33 cellular contexts compared by ENCODE assay signal in genomic region chr10:106271237-106271636, GRCh38.
DNase-seq lines count a peak whose midpoint lies in the region; ATAC-seq, FAIRE-seq and TF ChIP-seq lines count a peak whose summit lies in the region.
"Had no signal": no experiment of that assay in that cellular context is flagged by ENCODE, and none has a peak within 500 bp of the region (broad histone marks: within the 10 kb centered on the region; RNA-seq: fewer than 3 reads in every experiment).

No MANE protein-coding gene starts in this region.

- H3K27ac Mint-ChIP-seq in GM23338 (no peak overlapping the region), endodermal cell (no peak overlapping the region)
- H3K27ac Mint-ChIP-seq: activated T-cell treated with anti-CD3 and anti-CD28 coated beads, Interleukin-2, amount 50 U/mL, for 72 hours; progenitor cell of endocrine pancreas; T-helper 1 cell treated with Interleukin-12 subunit alpha and Interleukin-12 subunit beta and Interleukin-4 antibody, amounts not matched to agents 30 μg/mL and 1 μg/mL, for 36 hours had no signal

- H3K27ac ChIP-seq in GM23338 (ENCODE audit: low read depth) (no peak overlapping the region), endodermal cell (ENCODE audit: low read depth, low read length) (no peak overlapping the region), smooth muscle cell (ENCODE audit: low read depth) (no peak overlapping the region), kidney (ENCODE audit: low read depth in 2 of 2, low read length in 2 of 2) (no peak overlapping the region)
- H3K27ac ChIP-seq: BLaER1, left lung, right lobe of liver, thyroid gland, vagina had no signal

- H3K36me3 Mint-ChIP-seq in GM23338 (ENCODE audit: low read depth) (no peaks in the 10 kb centered on the region), endodermal cell (ENCODE audit: low read depth) (no peaks in the 10 kb centered on the region)

- no peak overlapping the region for H3K4me3 Mint-ChIP-seq in GM23338
- no peak overlapping the region for H3K4me3 Mint-ChIP-seq in endodermal cell
- H3K4me3 Mint-ChIP-seq: activated T-cell treated with anti-CD3 and anti-CD28 coated beads, Interleukin-2, amount 50 U/mL, for 72 hours; central memory CD8-positive, alpha-beta T cell; T-helper 1 cell treated with Interleukin-12 subunit alpha and Interleukin-12 subunit beta and Interleukin-4 antibody, amounts not matched to agents 30 μg/mL and 1 μg/mL, for 36 hours had no signal

- H3K9ac ChIP-seq in endodermal cell (ENCODE audit: extremely low read depth, low read length, poor library complexity, severe bottlenecking) (no peak overlapping the region), smooth muscle cell (ENCODE audit: low read depth) (no peak overlapping the region), kidney (ENCODE audit: low read length in 2 of 2) (no peak overlapping the region)
- H3K9ac ChIP-seq: BLaER1 had no signal

- H3K4me1 ChIP-seq in GM23338 (ENCODE audit: insufficient read depth): no peaks in the 10 kb centered on the region
- H3K4me1 ChIP-seq in endodermal cell (ENCODE audit: control insufficient read depth, insufficient read depth, low read length): no peaks in the 10 kb centered on the region
- H3K4me1 ChIP-seq in smooth muscle cell (ENCODE audit: low read depth): no peaks in the 10 kb centered on the region
- H3K4me1 ChIP-seq in kidney (ENCODE audit: control insufficient read depth in 1 of 2, insufficient read depth in 1 of 2, low read depth in 1 of 2, low read length in 2 of 2): no peaks in the 10 kb centered on the region
- H3K4me1 ChIP-seq: BLaER1, left lung, right lobe of liver, thyroid gland, vagina had no signal

- no peaks in the 10 kb centered on the region for H3K79me2 ChIP-seq in GM23338 (replicated peaks; ENCODE audit: insufficient read depth)
- H3K79me2 ChIP-seq in smooth muscle cell (ENCODE audit: low read depth): no peaks in the 10 kb centered on the region

- no peaks in the 10 kb centered on the region for H3K27me3 ChIP-seq in GM23338 (ENCODE audit: insufficient read depth)
- H3K27me3 ChIP-seq in endodermal cell (ENCODE audit: control insufficient read depth, insufficient read depth, low read length, poor library complexity, severe bottlenecking): no peaks in the 10 kb centered on the region
- H3K27me3 ChIP-seq in smooth muscle cell (ENCODE audit: low read depth): no peaks in the 10 kb centered on the region
- H3K27me3 ChIP-seq: BLaER1, left lung, MG63, right lobe of liver, thyroid gland, vagina had no signal

- H3K36me3 ChIP-seq in GM23338 (ENCODE audit: insufficient read depth) (no peaks in the 10 kb centered on the region), endodermal cell (ENCODE audit: control insufficient read depth, insufficient read depth, low read length) (no peaks in the 10 kb centered on the region), smooth muscle cell (ENCODE audit: low read depth) (no peaks in the 10 kb centered on the region), kidney (ENCODE audit: control insufficient read depth in 1 of 2, insufficient read depth in 2 of 2, low read length in 2 of 2) (no peaks in the 10 kb centered on the region)
- H3K36me3 ChIP-seq: BLaER1, left lung, MG63, right lobe of liver, thyroid gland, vagina had no signal

- no peak for DNase-seq in GM23338 (ENCODE audit: low spot score)
- peak; percentile 14 for DNase-seq in NAMALWA (ENCODE audit: low spot score)
- no peak for DNase-seq in endodermal cell
- DNase-seq in smooth muscle cell (lab: John Stamatoyannopoulos, UW; ENCODE audit: unreplicated experiment): no peak
- DNase-seq in germinal center (ENCODE audit: low spot score): no peak
- DNase-seq in kidney: no peak
- DNase-seq: activated CD4-positive, alpha-beta T cell treated with anti-CD3 and anti-CD28 coated beads, Interleukin-2, amount 50 U/mL, for 4 hours; activated CD4-positive, CD25-positive, alpha-beta regulatory T cell; activated T-cell treated with anti-CD3 and anti-CD28 coated beads, Interleukin-2, amount 50 U/mL, for 72 hours; DMS 273 treated with DMSO at 0.1 percent for 48 hours; left lung; mesenchymal stem cell; MG63; NCI-H1417 treated with DMSO at 0.1 percent for 48 hours; NCI-H2081 treated with DMSO at 0.1 percent for 48 hours; NCI-H2227 treated with DMSO at 0.1 percent for 48 hours; NCI-H526; NK-92 treated with Interleukin-12 subunit alpha and Interleukin-12 subunit beta, amount 100 ng/mL, for 24 hours; right lobe of liver; Right ventricle myocardium superior; stimulated activated CD4-positive, alpha-beta T cell treated with anti-CD3 and anti-CD28 coated beads, Interleukin-12 subunit alpha, Interleukin-12 subunit beta, amount 100 ng/mL, for 4 hours; stimulated activated CD4-positive, alpha-beta T cell treated with anti-CD3 and anti-CD28 coated beads, Interleukin-2, amount 100 ng/mL, for 48 hours; thyroid gland had no signal

- H3K9me3 ChIP-seq in endodermal cell (ENCODE audit: control insufficient read depth, low read length): no peaks in the 10 kb centered on the region
- no peaks in the 10 kb centered on the region for H3K9me3 ChIP-seq in smooth muscle cell (replicated peaks; ENCODE audit: low read depth)
- H3K9me3 ChIP-seq in kidney (ENCODE audit: control insufficient read depth in 1 of 2, low read length in 2 of 2): no peaks in the 10 kb centered on the region
- H3K9me3 ChIP-seq: BLaER1, MG63, right lobe of liver, thyroid gland, vagina had no signal

- intact Hi-C loops in kidney (cut with DNase I): no loop called here

- H3K27me3 Mint-ChIP-seq in GM23338 (ENCODE audit: insufficient read depth, low read depth, poor library complexity) (no peaks in the 10 kb centered on the region), endodermal cell (ENCODE audit: insufficient read depth) (no peaks in the 10 kb centered on the region)
- H3K27me3 Mint-ChIP-seq: central memory CD8-positive, alpha-beta T cell; progenitor cell of endocrine pancreas had no signal

- peaks cover 12% of the 10 kb centered on the region; the same call in 1 of the 2 replicates for H3K9me2 ChIP-seq in GM23338 (ENCODE audit: insufficient read depth)

- H3K4me3 ChIP-seq in GM23338: no peak overlapping the region
- no peak overlapping the region for H3K4me3 ChIP-seq in endodermal cell (ENCODE audit: low read length)
- no peak overlapping the region for H3K4me3 ChIP-seq in smooth muscle cell
- H3K4me3 ChIP-seq in kidney (ENCODE audit: low read length in 2 of 2): no peak overlapping the region
- H3K4me3 ChIP-seq: BLaER1, left lung, MG63, right lobe of liver, thyroid gland, vagina had no signal

- H3K4me2 ChIP-seq in GM23338 (no peak overlapping the region), smooth muscle cell (no peak overlapping the region)
- H3K4me2 ChIP-seq: BLaER1 had no signal

- no peak for FAIRE-seq in kidney (lab: Jason Lieb, UNC)
- FAIRE-seq: astrocyte, endometrium, HTR-8/SVneo had no signal

- H3K9me3 Mint-ChIP-seq in GM23338 (no peaks in the 10 kb centered on the region), endodermal cell (no peaks in the 10 kb centered on the region)

- H4K20me1 ChIP-seq in GM23338 (replicated peaks; ENCODE audit: insufficient read depth) (no peaks in the 10 kb centered on the region), smooth muscle cell (ENCODE audit: low read depth) (no peaks in the 10 kb centered on the region)
- H4K20me1 ChIP-seq: BLaER1 had no signal

- H2AFZ ChIP-seq in GM23338 (no peak overlapping the region), smooth muscle cell (ENCODE audit: low read depth) (no peak overlapping the region)

- ATAC-seq in GM23338 (no peak), HG03457 (IDR thresholded peaks at IDR 0.05; ENCODE audit: unreplicated experiment) (no peak)
- ATAC-seq: activated T-cell treated with anti-CD3 and anti-CD28 coated beads, Interleukin-2, amount 50 U/mL, for 72 hours; left lung; right lobe of liver; SK-N-SH treated with all-trans-retinoic acid at 6 μM for 48 hours had no signal

- H3F3A ChIP-seq in GM23338 (replicated peaks; ENCODE audit: low read depth) (no peaks in the 10 kb centered on the region), smooth muscle cell (ENCODE audit: low read depth) (no peaks in the 10 kb centered on the region)

- H3K4me1 Mint-ChIP-seq in GM23338: no peaks in the 10 kb centered on the region
- no peaks in the 10 kb centered on the region for H3K4me1 Mint-ChIP-seq in endodermal cell
- H3K4me1 Mint-ChIP-seq: central memory CD8-positive, alpha-beta T cell had no signal

- 100% methylated on average over 3 of the region's 3 CpGs; no CpG with 5 or more reads in 1 of the 2 experiments for WGBS in endodermal cell (ENCODE audit: insufficient coverage in 1 of 2, insufficient read length in 1 of 2), 2 experiments
- 97% methylated on average over 3 of the region's 3 CpGs for WGBS in smooth muscle cell (ENCODE audit: low lambda C conversion rate)

- TF ChIP-seq CTCF in GM23338 (conservative IDR thresholded peaks at IDR 0.05; ENCODE audit: low read depth in 2 of 2) (peak; percentile 23 to 50; a peak in 3 of 4 replicates), endodermal cell (conservative IDR thresholded peaks at IDR 0.05) (peak; percentile 63), smooth muscle cell (IDR thresholded peaks at IDR 0.05; ENCODE audit: borderline replicate concordance, insufficient read depth, poor library complexity, severe bottlenecking) (peak; percentile 14), kidney (IDR thresholded peaks at IDR 0.05; ENCODE audit: borderline replicate concordance, extremely low read depth, insufficient read depth) (no peak)

TF ChIP-seq in GM23338, 12 proteins besides CTCF, POLR2A, EP300 and RAD21 (continues in another document):
- TF ChIP-seq NANOG (IDR thresholded peaks at IDR 0.05; ENCODE audit: borderline replicate concordance) (no peak), EZH2 (IDR thresholded peaks at IDR 0.05; ENCODE audit: low read depth, unreplicated experiment) (no peak), ETS1 (IDR thresholded peaks at IDR 0.05) (no peak), POLR2AphosphoS5 (IDR thresholded peaks at IDR 0.05; ENCODE audit: low read depth) (no peak), STAT1 (IDR thresholded peaks at IDR 0.05; ENCODE audit: unreplicated experiment) (no peak), ZNF114 (CRISPR knock-in tag; IDR thresholded peaks at IDR 0.05) (no peak), ZNF331 (CRISPR knock-in tag; IDR thresholded peaks at IDR 0.05; ENCODE audit: low read depth) (no peak)
